In genomic region chr18:2325933-2326332, GRCh38 we compare ENCODE assay signal across 21 cellular contexts.
"Had no signal": no experiment of that assay in that cellular context is flagged by ENCODE, and none has a peak within 500 bp of the region (broad histone marks: within the 10 kb centered on the region; RNA-seq: fewer than 3 reads in every experiment).

No MANE protein-coding gene starts in this region.

- H3K9ac ChIP-seq: neural progenitor cell had no signal

- ATAC-seq: left lobe of liver; naive thymus-derived CD8-positive, alpha-beta T cell; T-helper 17 cell had no signal

- H3K4me1 Mint-ChIP-seq: activated naive CD8-positive, alpha-beta T cell treated with anti-CD3 and anti-CD28 coated beads, Interleukin-2, amount 10 ng/mL, durations not matched to agents 7 days and 5 days; immature natural killer cell; naive thymus-derived CD8-positive, alpha-beta T cell; neural progenitor cell had no signal

- H3K27ac Mint-ChIP-seq: activated CD4-positive, alpha-beta memory T cell treated with anti-CD3 and anti-CD28 coated beads for 36 hours; activated naive CD4-positive, alpha-beta T cell treated with anti-CD3 and anti-CD28 coated beads for 36 hours; activated naive CD8-positive, alpha-beta T cell treated with anti-CD3 and anti-CD28 coated beads, Interleukin-2, amount 10 ng/mL, durations not matched to agents 7 days and 5 days; immature natural killer cell; naive thymus-derived CD8-positive, alpha-beta T cell; neural progenitor cell; T-helper 17 cell had no signal

- H2AFZ ChIP-seq: neural progenitor cell had no signal

- DNase-seq: activated CD4-positive, alpha-beta memory T cell treated with anti-CD3 and anti-CD28 coated beads for 36 hours; activated CD4-positive, alpha-beta T cell treated with anti-CD3 and anti-CD28 coated beads for 48 hours; activated effector memory CD4-positive, alpha-beta T cell treated with Interleukin-2 at 50 U/mL for 16 hours; activated naive CD4-positive, alpha-beta T cell treated with anti-CD3 and anti-CD28 coated beads for 36 hours; activated naive CD8-positive, alpha-beta T cell treated with anti-CD3 and anti-CD28 coated beads, Interleukin-2, amount 10 ng/mL, durations not matched to agents 7 days and 5 days; activated T-cell treated with anti-CD3 and anti-CD28 coated beads, Interleukin-2, amount 50 U/mL, for 48 hours; amniotic stem cell; cortex of kidney; immature natural killer cell; naive thymus-derived CD8-positive, alpha-beta T cell; stimulated activated CD4-positive, alpha-beta T cell treated with anti-CD3 and anti-CD28 coated beads, Interleukin-4, amount 100 ng/mL, for 24 hours; stimulated activated naive CD4-positive, alpha-beta T cell treated with Interleukin-2 at 50 U/mL for 16 hours; T-helper 17 cell had no signal

- H3K9me3 Mint-ChIP-seq: activated CD4-positive, alpha-beta memory T cell treated with anti-CD3 and anti-CD28 coated beads for 36 hours; activated naive CD4-positive, alpha-beta T cell treated with anti-CD3 and anti-CD28 coated beads for 36 hours; activated naive CD8-positive, alpha-beta T cell treated with anti-CD3 and anti-CD28 coated beads, Interleukin-2, amount 10 ng/mL, durations not matched to agents 7 days and 5 days; neural progenitor cell had no signal

- H3K4me2 ChIP-seq: neural progenitor cell had no signal

- H3K27ac ChIP-seq: cardiac muscle cell, foreskin keratinocyte, neural progenitor cell, right atrium auricular region had no signal

- FAIRE-seq: endometrium had no signal

- H3K36me3 Mint-ChIP-seq: activated CD4-positive, alpha-beta memory T cell treated with anti-CD3 and anti-CD28 coated beads for 36 hours; activated naive CD8-positive, alpha-beta T cell treated with anti-CD3 and anti-CD28 coated beads, Interleukin-2, amount 10 ng/mL, durations not matched to agents 7 days and 5 days; immature natural killer cell; mesothelial cell of epicardium; naive thymus-derived CD8-positive, alpha-beta T cell; neural progenitor cell had no signal

- H3K27me3 ChIP-seq: cardiac muscle cell, foreskin keratinocyte, neural progenitor cell, right atrium auricular region had no signal

- H3K9me3 ChIP-seq: right atrium auricular region had no signal

- H3K36me3 ChIP-seq: cardiac muscle cell, neural progenitor cell, right atrium auricular region had no signal

- H3K4me3 ChIP-seq: cardiac muscle cell, lung, neural progenitor cell, right atrium auricular region had no signal

- H3K4me3 Mint-ChIP-seq: activated CD4-positive, alpha-beta memory T cell treated with anti-CD3 and anti-CD28 coated beads for 36 hours; activated naive CD4-positive, alpha-beta T cell treated with anti-CD3 and anti-CD28 coated beads for 36 hours; activated naive CD8-positive, alpha-beta T cell treated with anti-CD3 and anti-CD28 coated beads, Interleukin-2, amount 10 ng/mL, durations not matched to agents 7 days and 5 days; immature natural killer cell; mesothelial cell of epicardium; naive thymus-derived CD8-positive, alpha-beta T cell; neural progenitor cell; T-helper 17 cell had no signal

- H3K4me1 ChIP-seq: foreskin keratinocyte, right atrium auricular region had no signal
